32 cellular contexts compared by ENCODE assay signal in genomic region chr1:170205301-170205700, GRCh38. TPM values are rescaled to one million over a fixed set of nuclear protein-coding genes. Genes with fewer than 3 reads are reported as not detected.
"Had no signal": no experiment of that assay in that cellular context is flagged by ENCODE, and none has a peak within 500 bp of the region (broad histone marks: within the 10 kb centered on the region; RNA-seq: fewer than 3 reads in every experiment).

No MANE protein-coding gene starts in this region.

- H2AFZ ChIP-seq: parathyroid adenoma had no signal

- H3K27ac ChIP-seq: brain microvascular endothelial cell, coronary artery, dorsolateral prefrontal cortex, heart right ventricle, left lung, parathyroid adenoma, psoas muscle, sigmoid colon, testis, transverse colon had no signal

- H3K4me1 ChIP-seq: left lung, parathyroid adenoma, sigmoid colon, transverse colon had no signal

- H3K9me3 ChIP-seq: heart right ventricle, psoas muscle, sigmoid colon, testis, transverse colon had no signal

- DNase-seq: activated CD4-positive, alpha-beta T cell treated with anti-CD3 and anti-CD28 coated beads for 4 hours; activated CD4-positive, alpha-beta T cell treated with anti-CD3 and anti-CD28 coated beads, Interleukin-2, amount 50 U/mL, for 4 hours; activated CD4-positive, CD25-positive, alpha-beta regulatory T cell; activated effector memory CD4-positive, alpha-beta T cell treated with Interleukin-2 at 50 U/mL for 16 hours; activated naive CD4-positive, alpha-beta T cell treated with anti-CD3 and anti-CD28 coated beads for 36 hours; activated naive CD8-positive, alpha-beta T cell treated with anti-CD3 and anti-CD28 coated beads for 36 hours; activated T-cell treated with anti-CD3 and anti-CD28 coated beads for 4 hours; brain microvascular endothelial cell; dorsolateral prefrontal cortex; effector memory CD4-positive, alpha-beta T cell; foreskin melanocyte; heart right ventricle; left lung; naive B cell; psoas muscle; sigmoid colon; stimulated activated CD4-positive, alpha-beta T cell treated with anti-CD3 and anti-CD28 coated beads, Interleukin-1b, Interleukin-23, amount 100 ng/mL, for 48 hours; stimulated activated naive CD4-positive, alpha-beta T cell; T-helper 1 cell; testis; transverse colon had no signal

- H3K9ac ChIP-seq: parathyroid adenoma had no signal

- H3K4me2 ChIP-seq: smooth muscle cell had no signal

- H3K4me3 ChIP-seq: coronary artery, dorsolateral prefrontal cortex, heart right ventricle, left lung, lung, psoas muscle, sigmoid colon, smooth muscle cell, testis, transverse colon had no signal

- ATAC-seq: heart right ventricle, left lung, psoas muscle had no signal

- H3K36me3 ChIP-seq: brain microvascular endothelial cell, heart right ventricle, left lung, sigmoid colon, transverse colon had no signal

- H3K79me2 ChIP-seq: parathyroid adenoma had no signal

- H3K27me3 ChIP-seq: brain microvascular endothelial cell, dorsolateral prefrontal cortex, heart right ventricle, left lung, sigmoid colon, testis, transverse colon had no signal

RNA-seq across cellular contexts. Expression of gene NTMT2, which starts 59.5 kb away (rescaled TPM):
- total RNA-seq: activated naive CD4-positive, alpha-beta T cell treated with anti-CD3 and anti-CD28 coated beads for 36 hours; activated naive CD8-positive, alpha-beta T cell treated with anti-CD3 and anti-CD28 coated beads for 36 hours; astrocyte; cerebellum; epithelial cell of proximal tubule; fibroblast of lung; glomerular endothelial cell; left lung; lung; mesothelial cell of epicardium; sigmoid colon; smooth muscle cell; transverse colon had no signal
- polyA plus RNA-seq: fibroblast of lung, lung, psoas muscle, sigmoid colon, urinary bladder had no signal
